In the genomic region with DNA sequence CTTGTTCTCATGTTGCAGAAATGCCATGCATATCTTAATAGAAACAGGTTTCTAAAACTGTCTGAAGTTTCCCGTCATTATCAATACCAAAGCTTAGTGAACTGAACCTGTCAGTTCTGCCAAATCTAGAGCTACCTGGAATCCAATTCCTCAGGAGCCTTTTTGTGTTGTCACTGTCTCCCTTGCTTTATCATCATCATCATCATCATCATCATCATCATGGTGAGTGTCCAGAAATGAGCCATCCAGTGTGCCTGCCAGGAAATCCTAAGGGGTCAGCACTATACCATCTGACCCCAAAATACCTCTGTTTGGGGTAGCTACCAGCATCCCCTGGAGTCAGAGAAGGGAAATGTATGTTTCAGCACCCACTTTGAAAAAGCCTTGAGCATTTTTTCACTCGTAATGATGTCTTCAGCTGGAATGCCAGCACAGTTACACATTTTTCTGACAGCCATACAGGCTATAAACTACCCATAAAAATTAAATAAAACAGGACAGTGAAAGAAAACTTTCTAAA, we compare ENCODE assay signal across 18 cellular contexts.
"Had no signal": no experiment of that assay in that cellular context is flagged by ENCODE, and none has a peak within 500 bp of the region (broad histone marks: within the 10 kb centered on the region; RNA-seq: fewer than 3 reads in every experiment).

No MANE protein-coding gene starts in this region.

- H3K9me3 Mint-ChIP-seq: stimulated activated memory B cell treated with anti-CD40 and anti-IgM and Interleukin-4, amounts not matched to agents 10 μg/mL and 1 μg/mL and 100 μg/mL, for 72 hours; stimulated activated naive CD8-positive, alpha-beta T cell treated with anti-CD3 and anti-CD28 coated beads, Interleukin-15, Interleukin-2, amounts not matched to agents 100 ng/mL and 50 ng/mL, for 24 hours had no signal

- H3K27ac ChIP-seq: gastrocnemius medialis, heart right ventricle, right atrium auricular region, tibial artery, upper lobe of right lung, vagina had no signal

- H3K27ac Mint-ChIP-seq: naive thymus-derived CD4-positive, alpha-beta T cell; stimulated activated memory B cell treated with anti-CD40 and anti-IgM and Interleukin-4, amounts not matched to agents 10 μg/mL and 1 μg/mL and 100 μg/mL, for 72 hours; stimulated activated naive CD8-positive, alpha-beta T cell treated with anti-CD3 and anti-CD28 coated beads, Interleukin-15, Interleukin-2, amounts not matched to agents 100 ng/mL and 50 ng/mL, for 24 hours had no signal

- H3K36me3 ChIP-seq: gastrocnemius medialis, heart right ventricle, right atrium auricular region, tibial artery, upper lobe of right lung, vagina had no signal

- H3K4me3 Mint-ChIP-seq: naive thymus-derived CD4-positive, alpha-beta T cell; stimulated activated memory B cell treated with anti-CD40 and anti-IgM and Interleukin-4, amounts not matched to agents 10 μg/mL and 1 μg/mL and 100 μg/mL, for 72 hours; stimulated activated naive CD8-positive, alpha-beta T cell treated with anti-CD3 and anti-CD28 coated beads, Interleukin-15, Interleukin-2, amounts not matched to agents 100 ng/mL and 50 ng/mL, for 24 hours had no signal

- H3K4me3 ChIP-seq: gastrocnemius medialis, heart right ventricle, right atrium auricular region, smooth muscle cell, tibial artery, upper lobe of right lung, vagina had no signal

- H3K4me1 Mint-ChIP-seq: naive thymus-derived CD4-positive, alpha-beta T cell; stimulated activated memory B cell treated with anti-CD40 and anti-IgM and Interleukin-4, amounts not matched to agents 10 μg/mL and 1 μg/mL and 100 μg/mL, for 72 hours had no signal

- ATAC-seq: esophagus mucosa; gastrocnemius medialis; heart right ventricle; naive thymus-derived CD4-positive, alpha-beta T cell; stimulated activated memory B cell treated with anti-CD40 and anti-IgM and Interleukin-4, amounts not matched to agents 10 μg/mL and 1 μg/mL and 100 μg/mL, for 72 hours; upper lobe of right lung had no signal

- H3K4me1 ChIP-seq: gastrocnemius medialis, heart right ventricle, right atrium auricular region, tibial artery, upper lobe of right lung had no signal

- DNase-seq: cortex of kidney; dorsolateral prefrontal cortex; effector CD8-positive, alpha-beta T cell; gastrocnemius medialis; heart right ventricle; kidney glomerular epithelial cell; mammary epithelial cell; naive thymus-derived CD4-positive, alpha-beta T cell; posterior cingulate gyrus; stimulated activated CD4-positive, alpha-beta T cell treated with anti-CD3 and anti-CD28 coated beads, Interleukin-4, amount 100 ng/mL, for 1 hour; tibial artery; upper lobe of right lung had no signal

- H3K36me3 Mint-ChIP-seq: naive thymus-derived CD4-positive, alpha-beta T cell; stimulated activated memory B cell treated with anti-CD40 and anti-IgM and Interleukin-4, amounts not matched to agents 10 μg/mL and 1 μg/mL and 100 μg/mL, for 72 hours had no signal

- H3K27me3 ChIP-seq: dorsolateral prefrontal cortex, gastrocnemius medialis, heart right ventricle, right atrium auricular region, tibial artery, upper lobe of right lung, vagina had no signal

- H3K27me3 Mint-ChIP-seq: stimulated activated memory B cell treated with anti-CD40 and anti-IgM and Interleukin-4, amounts not matched to agents 10 μg/mL and 1 μg/mL and 100 μg/mL, for 72 hours had no signal

- H3K9me3 ChIP-seq: gastrocnemius medialis, heart right ventricle, right atrium auricular region, tibial artery, upper lobe of right lung, vagina had no signal
